ENCODE assay signal across 8 cellular contexts in genomic region chr19:41353466-41354342, GRCh38. TPM values are rescaled to one million over a fixed set of nuclear protein-coding genes. Genes with fewer than 3 reads are reported as not detected.
DNase-seq lines count a peak whose midpoint lies in the region; ATAC-seq and TF ChIP-seq lines count a peak whose summit lies in the region.

TSS of gene TGFB1 (minus strand) at chr19:41353922. CDS start at chr19:41353044, 878 bp downstream.

- TF ChIP-seq CTCF in NB4 (IDR thresholded peaks at IDR 0.05; ENCODE audit: low read depth, low read length) (peak; percentile 62), WI38 (IDR thresholded peaks at IDR 0.05; ENCODE audit: low read depth, low read length) (peak; percentile 79), mammary epithelial cell (conservative IDR thresholded peaks at IDR 0.05 in 1 of 2, IDR thresholded peaks at IDR 0.05 in 1 of 2; ENCODE audit: extremely low read depth in 1 of 2, insufficient read depth in 1 of 2, low read depth in 1 of 2, low read length in 2 of 2) (peak; percentile 64 to 92), smooth muscle cell (IDR thresholded peaks at IDR 0.05; ENCODE audit: borderline replicate concordance, insufficient read depth, poor library complexity, severe bottlenecking) (peak; percentile 81)

- 0% methylated on average over 5 of the region's 78 CpGs for WGBS in mammary epithelial cell (ENCODE audit: low coverage, missing lambda C conversion rate)
- under 1% methylated on average over 27 of the region's 78 CpGs for WGBS in smooth muscle cell (ENCODE audit: low lambda C conversion rate)

- H3K4me3 ChIP-seq in H7 (ENCODE audit: insufficient read depth, low read depth, low read length): peak within 1 kb of the TSS; percentile 79
- peak within 1 kb of the TSS; percentile 79 for H3K4me3 ChIP-seq in NB4 (ENCODE audit: low read depth, low read length)
- H3K4me3 ChIP-seq in WI38 (ENCODE audit: low read depth, low read length): peak within 1 kb of the TSS; percentile 92
- H3K4me3 ChIP-seq in mammary epithelial cell (replicated peaks in 1 of 3; ENCODE audit: insufficient read depth in 1 of 3, low read depth in 2 of 3, low read length in 3 of 3): peak within 1 kb of the TSS; percentile 63 to 98 (median 95)
- H3K4me3 ChIP-seq in smooth muscle cell: peak within 1 kb of the TSS; percentile 76

- TF ChIP-seq POLR2A in NB4 (IDR thresholded peaks at IDR 0.05; ENCODE audit: extremely low read depth, insufficient read length): peak; percentile 30

- peaks cover 41 to 66% (median 46%) of the 10 kb centered on the region in 3 donors for H3K27me3 Mint-ChIP-seq in immature natural killer cell (ENCODE audit: low read depth in 3 of 3)

- H2AFZ ChIP-seq in mammary epithelial cell (ENCODE audit: low read depth, low read length) (peak within 1 kb of the TSS; percentile 77), smooth muscle cell (ENCODE audit: low read depth) (no peak within 1 kb of the TSS)

- dilution Hi-C loops in mammary epithelial cell (cut with HindIII; ENCODE audit: low sequenced_read_pairs): no loop called here

- H3K9me3 Mint-ChIP-seq in immature natural killer cell: peaks cover 0 to 4% (median 0%) of the 10 kb centered on the region in 6 donors

- peaks cover 53 to 58% of the 10 kb centered on the region in 2 donors for H3K4me1 Mint-ChIP-seq in immature natural killer cell

- CTCF ChIA-PET in mammary epithelial cell (lab: Charles Lee; ENCODE audit: low non-redundant PET): interaction anchor here (0.6 kb wide), 2 partner anchors 18 to 49 kb away, joined by 3 to 31 read pairs; no protein-coding TSS in a partner anchor

- in situ Hi-C loops in G401 (cut with HindIII; ENCODE audit: low sequenced_read_pairs) (no loop called here), mammary epithelial cell (cut with MboI; ENCODE audit: low sequenced_read_pairs in 2 of 2) (no loop called here)

- H3K9ac ChIP-seq in mammary epithelial cell (ENCODE audit: insufficient read depth, low read length) (peak within 1 kb of the TSS; percentile 44), smooth muscle cell (ENCODE audit: low read depth) (peak within 1 kb of the TSS; percentile 83)

- peak within 1 kb of the TSS; percentile 49 for H3K27ac ChIP-seq in mammary epithelial cell (ENCODE audit: insufficient read depth, low read depth, low read length)
- H3K27ac ChIP-seq in smooth muscle cell (ENCODE audit: low read depth): peak within 1 kb of the TSS; percentile 57

- H3K4me2 ChIP-seq in mammary epithelial cell (ENCODE audit: insufficient read depth, low read depth, low read length) (peak within 1 kb of the TSS; percentile 95), smooth muscle cell (peak within 1 kb of the TSS; percentile 94)

- H4K20me1 ChIP-seq in mammary epithelial cell (ENCODE audit: insufficient read depth, low read length): no peaks in the 10 kb centered on the region
- H4K20me1 ChIP-seq in smooth muscle cell (ENCODE audit: low read depth): peaks cover 44% of the 10 kb centered on the region

- no peaks in the 10 kb centered on the region for H3K9me3 ChIP-seq in mammary epithelial cell (replicated peaks; ENCODE audit: insufficient read depth, low read length)
- no peaks in the 10 kb centered on the region for H3K9me3 ChIP-seq in smooth muscle cell (replicated peaks; ENCODE audit: low read depth)

- H3K4me1 ChIP-seq in mammary epithelial cell (ENCODE audit: insufficient read depth, low read length): peaks cover 5% of the 10 kb centered on the region
- H3K4me1 ChIP-seq in smooth muscle cell (ENCODE audit: low read depth): no peaks in the 10 kb centered on the region

- H3K27me3 ChIP-seq in H7 (ENCODE audit: control insufficient read depth, insufficient read depth, low read length) (peaks cover 31% of the 10 kb centered on the region), mammary epithelial cell (ENCODE audit: insufficient read depth, low read length) (no peaks in the 10 kb centered on the region), smooth muscle cell (ENCODE audit: low read depth) (no peaks in the 10 kb centered on the region)

- peaks cover 46% of the 10 kb centered on the region for H3K79me2 ChIP-seq in mammary epithelial cell (ENCODE audit: insufficient read depth, low read length)
- H3K79me2 ChIP-seq in smooth muscle cell (ENCODE audit: low read depth): peaks cover 50% of the 10 kb centered on the region

- TSS peak; percentile 93 for BruUV-seq in mammary epithelial cell (replicated peaks; lab: Mats Ljungman, UMichigan)

- intact Hi-C loops in mammary epithelial cell (cut with micrococcal nuclease): loop anchor here (1.0 to 5.0 kb wide), 6 partner anchors 10 to 149 kb away; partner anchors contain the start of genes B3GNT8, BCKDHA, EXOSC5 and HNRNPUL1

- no peak for ATAC-seq in GM19395 (IDR thresholded peaks at IDR 0.05; ENCODE audit: unreplicated experiment)

- H3K36me3 Mint-ChIP-seq in immature natural killer cell: peaks cover 3 to 11% (median 9%) of the 10 kb centered on the region in 3 donors

- H3F3A ChIP-seq in smooth muscle cell (ENCODE audit: low read depth): peaks cover 18% of the 10 kb centered on the region

- no peaks in the 10 kb centered on the region for H3K36me3 ChIP-seq in H7 (replicated peaks; ENCODE audit: control insufficient read depth, insufficient read depth, low read length)
- no peaks in the 10 kb centered on the region for H3K36me3 ChIP-seq in mammary epithelial cell (ENCODE audit: insufficient read depth, low read length)
- no peaks in the 10 kb centered on the region for H3K36me3 ChIP-seq in smooth muscle cell (ENCODE audit: low read depth)

- DNase-seq in G401 (ENCODE audit: low spot score): peak; percentile 20
- DNase-seq in H7: peak; percentile 96
- peak; percentile 88 for DNase-seq in NB4 (ENCODE audit: low read depth)
- DNase-seq in mammary epithelial cell: peak; percentile 74
- peak; percentile 94 to 97 (median 96) for DNase-seq in immature natural killer cell
- peak; percentile 97 for DNase-seq in smooth muscle cell (lab: John Stamatoyannopoulos, UW; ENCODE audit: unreplicated experiment)

- peak within 1 kb of the TSS; percentile 98 to 100 (median 100) for H3K4me3 Mint-ChIP-seq in immature natural killer cell

- H3K27ac Mint-ChIP-seq in immature natural killer cell: peak within 1 kb of the TSS; percentile 95 to 100 (median 99)

RNA-seq across cellular contexts. Expression of gene TGFB1, which starts in this region (rescaled TPM):
- total RNA-seq in G401 (2014; rRNA removed; shearing (Covaris generic)): 5.7 and 10.1 TPM in 2 replicates
- 8.6 and 11.6 TPM in 2 replicates for total RNA-seq in H7 (2014; rRNA removed; shearing (Covaris generic))
- 10 to 100 TPM in 1 of 2 donors, 1 to 10 TPM in 1; 9.8 to 84.1 TPM for total RNA-seq in mammary epithelial cell
- polyA plus RNA-seq in mammary epithelial cell: 9.8 TPM
- 52.0 TPM for polyA minus RNA-seq in mammary epithelial cell
- 100 to 1,000 TPM in 1 of 3 donors, 10 to 100 TPM in 2; 51.4 to 196 (median 66.4) TPM for polyA plus RNA-seq in immature natural killer cell
- total RNA-seq in smooth muscle cell: 37.6 and 51.7 TPM in 2 replicates
- polyA plus RNA-seq in smooth muscle cell: 199 and 216 TPM in 2 replicates

Comparison
In these comparisons a context has a peak if more than half of its experiments do, and no peak if none do; other contexts are left out.
1. DNase-seq: peak in every context shown above with its lines; median percentile 97 in smooth muscle cell; 96 in H7; 96 in immature natural killer cell; 88 in NB4; 74 in mammary epithelial cell; 20 in G401.